In the genomic region with DNA sequence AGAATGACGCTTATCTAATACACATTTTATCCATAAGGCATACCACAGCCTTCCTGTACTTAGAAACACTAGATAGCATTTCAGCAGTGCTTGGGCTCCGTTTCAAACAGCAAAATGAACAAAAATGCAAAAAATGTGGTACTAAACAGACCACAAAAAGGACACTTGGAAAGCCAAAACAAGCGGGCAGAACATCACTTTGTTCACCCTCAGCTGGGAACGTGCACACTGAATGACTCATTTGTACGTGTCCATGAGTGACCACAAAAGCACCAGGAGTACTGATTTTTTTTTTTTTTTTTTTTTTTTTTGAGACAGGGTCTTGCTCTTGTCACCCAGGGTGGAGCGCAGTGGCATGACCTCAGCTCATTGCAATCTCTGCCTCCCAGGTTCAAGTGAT, we compare ENCODE assay signal across 9 cellular contexts. TPM values are rescaled to one million over a fixed set of nuclear protein-coding genes. Genes with fewer than 3 reads are reported as not detected.
DNase-seq lines count a peak whose midpoint lies in the region; ATAC-seq, FAIRE-seq and TF ChIP-seq lines count a peak whose summit lies in the region.
"Had no signal": no experiment of that assay in that cellular context is flagged by ENCODE, and none has a peak within 500 bp of the region (broad histone marks: within the 10 kb centered on the region; RNA-seq: fewer than 3 reads in every experiment).

No MANE protein-coding gene starts in this region.

- H3K27me3 Mint-ChIP-seq in activated B cell treated with CpG ODN at 0.5 μM for 24 hours (no peaks in the 10 kb centered on the region), mesothelial cell of epicardium (ENCODE audit: low read depth) (no peaks in the 10 kb centered on the region)

- H3K27ac Mint-ChIP-seq in activated B cell treated with CpG ODN at 0.5 μM for 24 hours = peak overlapping the region; percentile 64
- H3K27ac Mint-ChIP-seq in mesothelial cell of epicardium = peak overlapping the region; percentile 69

- TF ChIP-seq CTCF in activated B cell treated with CpG ODN at 0.5 μM for 24 hours (IDR thresholded peaks at IDR 0.05) (no peak), mesothelial cell of epicardium (IDR thresholded peaks at IDR 0.05; ENCODE audit: unreplicated experiment) (no peak)

- H3K9me3 Mint-ChIP-seq in activated B cell treated with CpG ODN at 0.5 μM for 24 hours = no peaks in the 10 kb centered on the region
- H3K9me3 Mint-ChIP-seq in mesothelial cell of epicardium = peaks cover 3% of the 10 kb centered on the region

- peak overlapping the region; percentile 39 for H3K4me3 Mint-ChIP-seq in activated B cell treated with CpG ODN at 0.5 μM for 24 hours
- H3K4me3 Mint-ChIP-seq in mesothelial cell of epicardium = no peak overlapping the region

- H3K4me1 Mint-ChIP-seq in activated B cell treated with CpG ODN at 0.5 μM for 24 hours = peaks cover 53% of the 10 kb centered on the region
- peaks cover 65% of the 10 kb centered on the region for H3K4me1 Mint-ChIP-seq in mesothelial cell of epicardium

- no peaks in the 10 kb centered on the region for H3K36me3 Mint-ChIP-seq in activated B cell treated with CpG ODN at 0.5 μM for 24 hours (ENCODE audit: low read depth)
- H3K36me3 Mint-ChIP-seq in mesothelial cell of epicardium = peaks cover 3% of the 10 kb centered on the region

- peak; percentile 89 for FAIRE-seq in GM12892 (lab: Jason Lieb, UNC)

- intact Hi-C loops in activated B cell treated with CpG ODN at 0.5 μM for 24 hours (cut with micrococcal nuclease) = no loop called here

- POLR2A ChIA-PET in activated B cell treated with CpG ODN at 0.5 μM for 24 hours (lab: Charles Lee) = interaction anchor here (1.2 to 1.4 kb wide), 2 partner anchors 10 to 26 kb away, joined by 4 read pairs; no protein-coding TSS in a partner anchor

- ATAC-seq in HG02623 (IDR thresholded peaks at IDR 0.05; ENCODE audit: unreplicated experiment) (peak; percentile 18), activated B cell treated with CpG ODN at 0.5 μM for 24 hours (ENCODE audit: low read depth) (no peak)

- TF ChIP-seq POLR2A in GM12892 (IDR thresholded peaks at IDR 0.05; ENCODE audit: low read depth, low read length) = no peak

- DNase-seq in GM12892 (ENCODE audit: insufficient read length) (no peak), activated B cell treated with CpG ODN at 0.5 μM for 24 hours (no peak), mesothelial cell of epicardium (ENCODE audit: low spot score in 2 of 2, unreplicated experiment in 2 of 2) (no peak), NCI-H774 (lab: John Stamatoyannopoulos, UW) (no peak), NCI-H1694 treated with DMSO at 0.1 percent for 48 hours (lab: John Stamatoyannopoulos, UW) (no peak), germinal center (ENCODE audit: low spot score) (no peak), SK-N-DZ (ENCODE audit: low spot score) (no peak)
- DNase-seq: lower lobe of right lung had no signal

- CTCF ChIA-PET in activated B cell treated with CpG ODN at 0.5 μM for 24 hours (lab: Charles Lee) = interaction anchor here (0.7 to 1.8 kb wide), 2 partner anchors 47 to 89 kb away, joined by 3 to 4 read pairs; no protein-coding TSS in a partner anchor

RNA-seq across cellular contexts. Expression of a gene that starts 8.9 kb away (rescaled TPM):
- 29.8 TPM for polyA plus RNA-seq in GM12892 (2012; ENCODE audit: missing spikeins)
- total RNA-seq in activated B cell treated with CpG ODN at 0.5 μM for 24 hours (88.2 and 106 TPM in 2 replicates), mesothelial cell of epicardium (114 to 124 TPM (median 120 TPM) in 3 replicates)
- polyA plus RNA-seq in SK-N-DZ (2014; cell fraction: cytosol; rRNA removed) = 22.4 and 23.6 TPM in 2 replicates
- 12.1 and 14.7 TPM in 2 replicates for polyA plus RNA-seq in SK-N-DZ (2014; cell fraction: nucleus; rRNA removed)
